In the genomic region with DNA sequence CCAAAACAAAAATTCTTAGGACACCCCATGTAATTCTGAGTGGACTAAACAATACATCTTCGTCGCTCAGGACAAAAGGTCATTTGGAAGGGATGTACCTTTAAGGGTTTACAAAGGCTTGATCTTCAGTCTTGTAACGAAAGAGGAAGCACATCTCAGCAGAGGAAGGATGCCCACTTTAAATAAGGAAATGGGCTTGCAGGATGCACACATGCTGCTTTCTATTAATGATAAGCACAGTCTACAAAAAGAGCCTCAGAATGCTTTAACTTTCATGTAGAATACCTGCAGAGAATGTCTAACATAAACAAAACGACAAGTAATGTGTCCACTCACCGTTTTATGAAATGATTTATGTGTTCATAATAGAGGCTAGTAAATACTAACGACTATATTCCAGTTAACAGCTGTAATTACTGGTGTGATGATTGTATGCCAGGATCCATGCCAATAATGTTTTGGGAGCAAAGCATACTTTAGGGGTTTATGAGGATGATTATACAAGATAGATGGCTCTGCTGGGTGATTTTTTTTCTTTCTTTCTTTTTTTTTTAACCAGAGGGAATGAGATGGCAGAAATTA, we compare ENCODE assay signal across 8 cellular contexts.
DNase-seq lines count a peak whose midpoint lies in the region; ATAC-seq and TF ChIP-seq lines count a peak whose summit lies in the region.
"Had no signal": no experiment of that assay in that cellular context is flagged by ENCODE, and none has a peak within 500 bp of the region (broad histone marks: within the 10 kb centered on the region; RNA-seq: fewer than 3 reads in every experiment).

No MANE protein-coding gene starts in this region.

- H3K27ac Mint-ChIP-seq in naive thymus-derived CD4-positive, alpha-beta T cell, result no peak overlapping the region
- H3K27ac Mint-ChIP-seq in endodermal cell, result no peak overlapping the region
- H3K27ac Mint-ChIP-seq: dendritic cell treated with granulocyte-macrophage colony-stimulating factor and Interleukin-4, amounts not matched to agents 40 ng/mL and 50 ng/mL, for 4 days had no signal

- no peaks in the 10 kb centered on the region for H3K36me3 ChIP-seq in naive thymus-derived CD4-positive, alpha-beta T cell (ENCODE audit: control insufficient read depth in 2 of 3, insufficient read depth in 3 of 3, low read length in 3 of 3)
- no peaks in the 10 kb centered on the region for H3K36me3 ChIP-seq in endodermal cell (ENCODE audit: control insufficient read depth, insufficient read depth, low read length)
- no peaks in the 10 kb centered on the region for H3K36me3 ChIP-seq in vagina

- H3K4me3 Mint-ChIP-seq in naive thymus-derived CD4-positive, alpha-beta T cell, result peak overlapping the region in 1 of 10 donors; percentile 18
- H3K4me3 Mint-ChIP-seq in endodermal cell, result no peak overlapping the region
- H3K4me3 Mint-ChIP-seq: dendritic cell treated with granulocyte-macrophage colony-stimulating factor and Interleukin-4, amounts not matched to agents 40 ng/mL and 50 ng/mL, for 4 days had no signal

- peaks cover 0 to 3% (median under 1%) of the 10 kb centered on the region in 5 donors for H3K36me3 Mint-ChIP-seq in naive thymus-derived CD4-positive, alpha-beta T cell
- no peaks in the 10 kb centered on the region for H3K36me3 Mint-ChIP-seq in endodermal cell (ENCODE audit: low read depth)

- H3K9me3 ChIP-seq in naive thymus-derived CD4-positive, alpha-beta T cell (ENCODE audit: control insufficient read depth in 2 of 3, low read length in 3 of 3), result no peaks in the 10 kb centered on the region
- no peaks in the 10 kb centered on the region for H3K9me3 ChIP-seq in endodermal cell (ENCODE audit: control insufficient read depth, low read length)
- H3K9me3 ChIP-seq in vagina, result no peaks in the 10 kb centered on the region

- CTCF ChIA-PET in naive thymus-derived CD4-positive, alpha-beta T cell (lab: Charles Lee), result no interaction called here

- peaks cover 7 to 33% (median 21%) of the 10 kb centered on the region in 7 donors for H3K4me1 Mint-ChIP-seq in naive thymus-derived CD4-positive, alpha-beta T cell
- H3K4me1 Mint-ChIP-seq in endodermal cell, result peaks cover 3% of the 10 kb centered on the region

- no peak overlapping the region for H3K27ac ChIP-seq in naive thymus-derived CD4-positive, alpha-beta T cell (ENCODE audit: low read depth, low read length)
- H3K27ac ChIP-seq in endodermal cell (ENCODE audit: low read depth, low read length) (no peak overlapping the region), vagina (no peak overlapping the region)

- peaks cover 0 to 3% (median 0%) of the 10 kb centered on the region in 5 donors for H3K27me3 Mint-ChIP-seq in naive thymus-derived CD4-positive, alpha-beta T cell
- H3K27me3 Mint-ChIP-seq in endodermal cell (ENCODE audit: insufficient read depth), result no peaks in the 10 kb centered on the region
- H3K27me3 Mint-ChIP-seq: dendritic cell treated with granulocyte-macrophage colony-stimulating factor and Interleukin-4, amounts not matched to agents 40 ng/mL and 50 ng/mL, for 4 days had no signal

- H3K4me1 ChIP-seq in naive thymus-derived CD4-positive, alpha-beta T cell (ENCODE audit: control insufficient read depth in 2 of 2, insufficient read depth in 2 of 2, low read length in 2 of 2), result peaks cover 0 to 9% of the 10 kb centered on the region in 2 donors
- H3K4me1 ChIP-seq in endodermal cell (ENCODE audit: control insufficient read depth, insufficient read depth, low read length) (no peaks in the 10 kb centered on the region), vagina (peaks cover 9% of the 10 kb centered on the region)

- TF ChIP-seq CTCF in endodermal cell (conservative IDR thresholded peaks at IDR 0.05) (no peak), vagina (IDR thresholded peaks at IDR 0.05) (no peak)

- no peak overlapping the region for H3K9ac ChIP-seq in endodermal cell (ENCODE audit: extremely low read depth, low read length, poor library complexity, severe bottlenecking)

- no peaks in the 10 kb centered on the region for H3K9me3 Mint-ChIP-seq in naive thymus-derived CD4-positive, alpha-beta T cell
- no peaks in the 10 kb centered on the region for H3K9me3 Mint-ChIP-seq in endodermal cell
- H3K9me3 Mint-ChIP-seq: dendritic cell treated with granulocyte-macrophage colony-stimulating factor and Interleukin-4, amounts not matched to agents 40 ng/mL and 50 ng/mL, for 4 days had no signal

- H3K27me3 ChIP-seq in naive thymus-derived CD4-positive, alpha-beta T cell (ENCODE audit: control insufficient read depth in 2 of 2, insufficient read depth in 2 of 2, low read length in 2 of 2), result no peaks in the 10 kb centered on the region
- no peaks in the 10 kb centered on the region for H3K27me3 ChIP-seq in endodermal cell (ENCODE audit: control insufficient read depth, insufficient read depth, low read length, poor library complexity, severe bottlenecking)
- H3K27me3 ChIP-seq in vagina, result no peaks in the 10 kb centered on the region

- intact Hi-C loops in naive thymus-derived CD4-positive, alpha-beta T cell (cut with micrococcal nuclease), result no loop called here
- intact Hi-C loops in vagina (cut with DNase I), result no loop called here

- DNase-seq in NCI-H446 treated with DMSO at 0.1 percent for 48 hours (lab: John Stamatoyannopoulos, UW) (peak; percentile 40), endodermal cell (no peak), NCI-H345 (lab: John Stamatoyannopoulos, UW) (no peak), vagina (ENCODE audit: extremely low spot score in 2 of 2) (no peak)
- DNase-seq in naive thymus-derived CD4-positive, alpha-beta T cell, result no peak

- TF ChIP-seq POLR2A in vagina (IDR thresholded peaks at IDR 0.05), result no peak

- POLR2A ChIA-PET in naive thymus-derived CD4-positive, alpha-beta T cell (lab: Charles Lee), result no interaction called here

- WGBS in endodermal cell (ENCODE audit: insufficient coverage in 1 of 2, insufficient read length in 1 of 2), 2 experiments, result 79 to 90% methylated on average over 6 of the region's 6 CpGs

- no peak overlapping the region for H3K4me3 ChIP-seq in naive thymus-derived CD4-positive, alpha-beta T cell (ENCODE audit: low read length)
- H3K4me3 ChIP-seq in endodermal cell (ENCODE audit: low read length) (no peak overlapping the region), vagina (no peak overlapping the region)

- peak; percentile 80 for ATAC-seq in GM18861 (IDR thresholded peaks at IDR 0.05; ENCODE audit: unreplicated experiment)
- peak; percentile 85 for ATAC-seq in HG03103 (IDR thresholded peaks at IDR 0.05; ENCODE audit: low read depth, unreplicated experiment)
- ATAC-seq in naive thymus-derived CD4-positive, alpha-beta T cell, result peak; percentile 51
